ENCODE assay signal across 8 cellular contexts in genomic region chr7:44309271-44310091, GRCh38. TPM values are rescaled to one million over a fixed set of nuclear protein-coding genes. Genes with fewer than 3 reads are reported as not detected.
DNase-seq lines count a peak whose midpoint lies in the region; ATAC-seq and TF ChIP-seq lines count a peak whose summit lies in the region.

No MANE protein-coding gene starts in this region.

- intact Hi-C loops in left colon (cut with DNase I, micrococcal nuclease), result no loop called here

- no peak for TF ChIP-seq CTCF in chondrocyte (IDR thresholded peaks at IDR 0.05)

- H3K36me3 Mint-ChIP-seq in chondrocyte (ENCODE audit: low read depth), result no peaks in the 10 kb centered on the region

- peaks cover 2% of the 10 kb centered on the region for H3K27me3 Mint-ChIP-seq in chondrocyte (ENCODE audit: low read depth)

- H3K4me3 Mint-ChIP-seq in chondrocyte (ENCODE audit: unreplicated experiment), result peak overlapping the region; percentile 33

- no peak overlapping the region for H3K27ac Mint-ChIP-seq in chondrocyte (ENCODE audit: unreplicated experiment)

- no peaks in the 10 kb centered on the region for H3K4me1 Mint-ChIP-seq in chondrocyte (ENCODE audit: low read depth)

- DNase-seq in EH (ENCODE audit: low read depth), result peak; percentile 64
- DNase-seq in NCI-H1930 (lab: John Stamatoyannopoulos, UW), result peak; percentile 9 to 27
- DNase-seq in chondrocyte (ENCODE audit: low spot score), result no peak
- DNase-seq in left colon, result peak; percentile 23 to 42
- peak in 3 of 4 experiments; percentile 21 to 42 (median 24) for DNase-seq in stimulated activated CD4-positive, alpha-beta T cell treated with anti-CD3 and anti-CD28 coated beads, Interleukin-1b, Interleukin-23, amount 100 ng/mL, for 24 hours (ENCODE audit: low read depth in 4 of 4, low spot score in 1 of 4)
- DNase-seq in NAMALWA (ENCODE audit: low spot score), result no peak

- ATAC-seq in left colon (peak; percentile 85), HG03354 (IDR thresholded peaks at IDR 0.05; ENCODE audit: poor library complexity, severe bottlenecking, unreplicated experiment) (no peak), HG03159 (IDR thresholded peaks at IDR 0.05; ENCODE audit: unreplicated experiment) (no peak)

- no peaks in the 10 kb centered on the region for H3K9me3 Mint-ChIP-seq in chondrocyte (ENCODE audit: low read depth)

RNA-seq across cellular contexts. Expression of gene CAMK2B, which starts 15.9 kb away (rescaled TPM):
- total RNA-seq in chondrocyte (0.27 to 0.82 TPM (median 0.48 TPM) in 3 replicates), left colon (under 1 TPM; 0.61 to 0.76 TPM)

Comparison
In these comparisons a context has a peak if more than half of its experiments do, and no peak if none do; other contexts are left out.
1. DNase-seq: peak in EH (single experiment), NCI-H1930 (2 of 2), left colon (2 of 2) and stimulated activated CD4-positive, alpha-beta T cell treated with anti-CD3 and anti-CD28 coated beads, Interleukin-1b, Interleukin-23, amount 100 ng/mL, for 24 hours (3 of 4); none in chondrocyte (single experiment) and NAMALWA (single experiment).